12 cellular contexts compared by ENCODE assay signal in the genomic region with DNA sequence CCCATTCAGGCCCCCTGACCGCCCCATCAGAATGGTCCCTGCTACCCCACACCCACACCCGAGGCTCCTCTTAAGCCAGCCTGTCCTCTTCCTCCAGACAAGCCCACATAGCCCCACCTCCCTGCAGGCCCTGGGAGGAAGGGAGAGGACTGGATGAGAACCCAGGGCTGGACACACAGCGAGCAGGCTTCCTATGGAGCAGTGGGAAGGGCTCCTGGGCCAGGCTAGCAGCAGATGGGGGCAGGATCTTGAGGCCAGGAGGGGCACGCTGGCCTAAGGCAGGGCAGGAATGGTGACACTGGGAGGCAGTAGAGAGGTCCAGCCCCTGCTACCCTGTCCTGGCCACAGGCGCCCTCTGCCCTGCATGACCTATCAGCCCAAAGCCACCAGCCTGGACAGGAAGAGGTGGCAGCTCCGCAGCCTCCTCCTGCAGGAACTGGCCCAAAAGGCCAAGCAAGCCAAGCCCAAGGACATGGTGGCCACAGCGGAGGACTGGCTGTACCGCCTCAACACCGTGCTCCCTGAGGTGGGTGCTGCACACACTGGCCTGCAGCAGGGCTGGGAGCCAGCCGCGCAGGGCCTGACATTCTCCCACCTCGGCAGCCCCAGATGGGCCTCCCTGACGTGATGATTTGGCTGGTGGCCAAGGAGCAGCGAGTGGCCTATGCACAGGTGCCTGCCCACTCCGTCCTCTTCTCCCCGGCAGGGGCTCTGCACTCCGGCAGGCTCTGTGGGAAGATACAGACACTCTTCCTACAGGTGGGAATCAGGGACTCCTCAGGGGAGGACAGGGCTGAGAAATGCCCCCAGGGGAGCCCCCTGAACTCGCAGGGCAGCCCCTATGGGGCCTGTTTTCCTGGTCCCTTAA. TPM values are rescaled to one million over a fixed set of nuclear protein-coding genes. Genes with fewer than 3 reads are reported as not detected.
DNase-seq lines count a peak whose midpoint lies in the region; ATAC-seq, FAIRE-seq and TF ChIP-seq lines count a peak whose summit lies in the region.
"Had no signal": no experiment of that assay in that cellular context is flagged by ENCODE, and none has a peak within 500 bp of the region (broad histone marks: within the 10 kb centered on the region; RNA-seq: fewer than 3 reads in every experiment).

No MANE protein-coding gene starts in this region.

- no peaks in the 10 kb centered on the region for H3K9me2 ChIP-seq in GM23338 (ENCODE audit: insufficient read depth)

- intact Hi-C loops in endothelial cell of umbilical vein (cut with micrococcal nuclease), result no loop called here
- intact Hi-C loops in A673 (cut with micrococcal nuclease; ENCODE audit: unreplicated experiment), result no loop called here

- H3K9ac ChIP-seq in endothelial cell of umbilical vein (replicated peaks; ENCODE audit: extremely low read depth, insufficient read depth, low read length) (no peak overlapping the region), neuronal stem cell (ENCODE audit: low read depth, low read length, poor library complexity) (no peak overlapping the region)

- no peaks in the 10 kb centered on the region for H3K27me3 ChIP-seq in GM23338 (ENCODE audit: insufficient read depth)
- H3K27me3 ChIP-seq in endothelial cell of umbilical vein (ENCODE audit: control insufficient read depth in 2 of 2, insufficient read depth in 2 of 2, low read length in 2 of 2), result peaks cover 0 to 4% of the 10 kb centered on the region in 2 experiments
- no peaks in the 10 kb centered on the region for H3K27me3 ChIP-seq in neuronal stem cell (ENCODE audit: control insufficient read depth in 3 of 3, insufficient read depth in 3 of 3, low read depth in 1 of 3, low read length in 3 of 3)
- H3K27me3 ChIP-seq in A673 (replicated peaks; ENCODE audit: insufficient read depth, low read depth, low read length, poor library complexity), result no peaks in the 10 kb centered on the region

- no peaks in the 10 kb centered on the region for H3K9me3 Mint-ChIP-seq in GM23338
- H3K9me3 Mint-ChIP-seq: activated naive CD4-positive, alpha-beta T cell treated with anti-CD3 and anti-CD28 coated beads, Interleukin-2, amount 50 U/mL, for 24 hours had no signal

- H3F3A ChIP-seq in GM23338 (replicated peaks; ENCODE audit: low read depth), result no peaks in the 10 kb centered on the region

- H2BK5ac ChIP-seq in neuronal stem cell (ENCODE audit: low read length), result no peak overlapping the region

- H3K79me2 ChIP-seq in GM23338 (replicated peaks; ENCODE audit: insufficient read depth), result no peaks in the 10 kb centered on the region
- H3K79me2 ChIP-seq in endothelial cell of umbilical vein (ENCODE audit: control insufficient read depth, insufficient read depth, low read length), result no peaks in the 10 kb centered on the region

- H3K4ac ChIP-seq in neuronal stem cell (ENCODE audit: low read length), result no peak overlapping the region

- no peaks in the 10 kb centered on the region for H3K9me1 ChIP-seq in endothelial cell of umbilical vein (replicated peaks; ENCODE audit: control insufficient read depth, extremely low read depth, insufficient read depth, low read length)

- no peak for FAIRE-seq in endothelial cell of umbilical vein (lab: Jason Lieb, UNC)

- ATAC-seq in GM23338, result peak; percentile 76
- ATAC-seq in GM18867 (IDR thresholded peaks at IDR 0.05; ENCODE audit: unreplicated experiment), result no peak

- dilution Hi-C loops in endothelial cell of umbilical vein (cut with MboI; ENCODE audit: extremely low pct_ligation_motif_present, low sequenced_read_pairs), result no loop called here

- H4K20me1 ChIP-seq in GM23338 (replicated peaks; ENCODE audit: insufficient read depth), result no peaks in the 10 kb centered on the region
- H4K20me1 ChIP-seq in endothelial cell of umbilical vein (replicated peaks; ENCODE audit: control insufficient read depth, extremely low read depth, insufficient read depth, low read length), result no peaks in the 10 kb centered on the region

- H3K9me3 ChIP-seq in endothelial cell of umbilical vein (replicated peaks; ENCODE audit: control insufficient read depth, insufficient read depth, low read length), result no peaks in the 10 kb centered on the region
- no peaks in the 10 kb centered on the region for H3K9me3 ChIP-seq in neuronal stem cell (replicated peaks in 1 of 2; ENCODE audit: control insufficient read depth in 2 of 2, insufficient read depth in 1 of 2, low read depth in 1 of 2, low read length in 2 of 2)
- H3K9me3 ChIP-seq in A673 (ENCODE audit: low read depth, low read length, poor library complexity, severe bottlenecking), result no peaks in the 10 kb centered on the region
- H3K9me3 ChIP-seq: stomach had no signal

- DNase-seq in GM23338 (ENCODE audit: low spot score) (peak; percentile 60), NCI-H345 (lab: John Stamatoyannopoulos, UW) (peak; percentile 86), endothelial cell of umbilical vein (ENCODE audit: low read depth, low spot score) (peak; percentile 29), neuronal stem cell (ENCODE audit: low spot score) (no peak), globus pallidus (ENCODE audit: low spot score) (no peak), A673 (ENCODE audit: low spot score) (no peak)
- no peak for DNase-seq in stimulated activated CD4-positive, alpha-beta T cell treated with anti-CD3 and anti-CD28 coated beads, Interleukin-2, amount 100 ng/mL, for 48 hours
- DNase-seq: mesenchymal stem cell, OCI-M1, stomach had no signal

- no peak overlapping the region for H3K4me3 Mint-ChIP-seq in GM23338
- H3K4me3 Mint-ChIP-seq: activated naive CD4-positive, alpha-beta T cell treated with anti-CD3 and anti-CD28 coated beads, Interleukin-2, amount 50 U/mL, for 24 hours had no signal

- peaks cover 5% of the 10 kb centered on the region; the same call in 1 of the 3 replicates for H3K4me1 Mint-ChIP-seq in GM23338
- H3K4me1 Mint-ChIP-seq: activated naive CD4-positive, alpha-beta T cell treated with anti-CD3 and anti-CD28 coated beads, Interleukin-2, amount 50 U/mL, for 24 hours had no signal

- CTCF ChIA-PET in endothelial cell of umbilical vein (lab: Charles Lee) (no interaction called here), A673 (lab: Charles Lee) (no interaction called here)

- no peak overlapping the region for H3K27ac Mint-ChIP-seq in GM23338
- H3K27ac Mint-ChIP-seq: activated naive CD4-positive, alpha-beta T cell treated with anti-CD3 and anti-CD28 coated beads, Interleukin-2, amount 50 U/mL, for 24 hours had no signal

- no peak overlapping the region for H3K4me2 ChIP-seq in GM23338
- H3K4me2 ChIP-seq in endothelial cell of umbilical vein (ENCODE audit: insufficient read depth, low read length), result no peak overlapping the region
- H3K4me2 ChIP-seq in neuronal stem cell (ENCODE audit: insufficient read depth, low read length, poor library complexity, severe bottlenecking), result no peak overlapping the region

- no peak overlapping the region for H2BK12ac ChIP-seq in neuronal stem cell (ENCODE audit: low read length)

- H2AFZ ChIP-seq in GM23338 (no peak overlapping the region; the same call in 1 of the 2 replicates), endothelial cell of umbilical vein (ENCODE audit: low read depth, low read length) (no peak overlapping the region), neuronal stem cell (ENCODE audit: low read length) (peak overlapping the region; percentile 68)

- H2BK15ac ChIP-seq in neuronal stem cell (ENCODE audit: low read length), result no peak overlapping the region

- no peaks in the 10 kb centered on the region for H3K36me3 Mint-ChIP-seq in GM23338 (ENCODE audit: low read depth)
- H3K36me3 Mint-ChIP-seq: activated naive CD4-positive, alpha-beta T cell treated with anti-CD3 and anti-CD28 coated beads, Interleukin-2, amount 50 U/mL, for 24 hours had no signal

- H3K27me3 Mint-ChIP-seq in GM23338 (ENCODE audit: insufficient read depth, low read depth, poor library complexity), result peaks cover 6% of the 10 kb centered on the region

- no peak for TF ChIP-seq POLR2A in endothelial cell of umbilical vein (IDR thresholded peaks at IDR 0.05; ENCODE audit: low read depth, low read length)

- H2AK5ac ChIP-seq in neuronal stem cell (ENCODE audit: low read depth, low read length), result peak overlapping the region; percentile 58

- no peak overlapping the region for H2BK120ac ChIP-seq in neuronal stem cell (ENCODE audit: low read depth, low read length)

- peak overlapping the region; percentile 97 for H4K8ac ChIP-seq in neuronal stem cell (ENCODE audit: low read depth, low read length)

- peak overlapping the region; percentile 9 for H3K23ac ChIP-seq in neuronal stem cell (ENCODE audit: low read depth, low read length, poor library complexity)

- H3K18ac ChIP-seq in neuronal stem cell (ENCODE audit: low read length), result peak overlapping the region; percentile 88

- H3K27ac ChIP-seq in GM23338 (ENCODE audit: low read depth) (no peak overlapping the region), endothelial cell of umbilical vein (ENCODE audit: insufficient read depth, low read depth, low read length) (no peak overlapping the region), neuronal stem cell (replicated peaks; ENCODE audit: low read length) (no peak overlapping the region), A673 (ENCODE audit: low read depth, low read length, poor library complexity, severe bottlenecking) (no peak overlapping the region)
- H3K27ac ChIP-seq: stomach had no signal

- TF ChIP-seq CTCF in GM23338 (conservative IDR thresholded peaks at IDR 0.05; ENCODE audit: low read depth in 2 of 2), result peak; percentile 19 to 57; a peak in 3 of 4 replicates
- TF ChIP-seq CTCF in endothelial cell of umbilical vein (IDR thresholded peaks at IDR 0.05; ENCODE audit: extremely low read depth in 1 of 2, insufficient read depth in 1 of 2, low read depth in 1 of 2, low read length in 2 of 2), result no peak
- TF ChIP-seq CTCF in A673 (conservative IDR thresholded peaks at IDR 0.05; ENCODE audit: low read depth, low read length), result no peak

- WGBS in neuronal stem cell (ENCODE audit: extremely low coverage in 2 of 2, insufficient read length in 2 of 2, insufficient replicate concordance in 1 of 2), 2 donors, result no CpG with 5 or more reads among the region's 18 CpGs

- H3K79me1 ChIP-seq in neuronal stem cell (ENCODE audit: low read depth, low read length), result no peaks in the 10 kb centered on the region

- H4K91ac ChIP-seq in neuronal stem cell (ENCODE audit: low read depth, low read length, poor library complexity), result no peak overlapping the region

- POLR2A ChIA-PET in endothelial cell of umbilical vein (lab: Charles Lee), result no interaction called here
- POLR2A ChIA-PET in A673 (lab: Charles Lee; ENCODE audit: low non-redundant PET), result no interaction called here

- BruUV-seq in endothelial cell of umbilical vein (replicated peaks; lab: Mats Ljungman, UMichigan) (no TSS peak), A673 (replicated peaks; lab: Mats Ljungman, UMichigan) (no TSS peak)

- H3K36me3 ChIP-seq in GM23338 (ENCODE audit: insufficient read depth), result no peaks in the 10 kb centered on the region
- H3K36me3 ChIP-seq in endothelial cell of umbilical vein (ENCODE audit: control insufficient read depth in 2 of 2, extremely low read depth in 1 of 2, insufficient read depth in 2 of 2, low read length in 2 of 2), result no peaks in the 10 kb centered on the region
- no peaks in the 10 kb centered on the region for H3K36me3 ChIP-seq in neuronal stem cell (replicated peaks in 1 of 2; ENCODE audit: control insufficient read depth in 2 of 2, insufficient read depth in 2 of 2, low read length in 2 of 2)
- H3K36me3 ChIP-seq in A673 (ENCODE audit: insufficient read depth, low read length, poor library complexity, severe bottlenecking), result no peaks in the 10 kb centered on the region
- H3K36me3 ChIP-seq: stomach had no signal

- peak overlapping the region; percentile 67 for H3K14ac ChIP-seq in neuronal stem cell (ENCODE audit: low read length)

- H3K4me3 ChIP-seq in GM23338 (no peak overlapping the region), endothelial cell of umbilical vein (replicated peaks in 1 of 3; ENCODE audit: insufficient read depth in 1 of 3, low read depth in 1 of 3, low read length in 3 of 3) (no peak overlapping the region), neuronal stem cell (ENCODE audit: low read length in 2 of 2) (no peak overlapping the region), A673 (ENCODE audit: low read depth, low read length, poor library complexity, severe bottlenecking) (no peak overlapping the region)
- H3K4me3 ChIP-seq: stomach had no signal

- H3K4me1 ChIP-seq in GM23338 (ENCODE audit: insufficient read depth), result no peaks in the 10 kb centered on the region
- H3K4me1 ChIP-seq in endothelial cell of umbilical vein (ENCODE audit: control insufficient read depth, extremely low read depth, insufficient read depth, low read length), result no peaks in the 10 kb centered on the region
- peaks cover 2 to 12% of the 10 kb centered on the region in 2 donors for H3K4me1 ChIP-seq in neuronal stem cell (ENCODE audit: control insufficient read depth in 2 of 2, insufficient read depth in 1 of 2, low read depth in 1 of 2, low read length in 2 of 2)
- no peaks in the 10 kb centered on the region for H3K4me1 ChIP-seq in A673 (ENCODE audit: insufficient read depth, low read length, poor library complexity, severe bottlenecking)

RNA-seq across cellular contexts. Expression of a gene that starts 43.3 kb away (rescaled TPM):
- total RNA-seq in GM23338 (2014; rRNA removed; shearing (Covaris generic)), result 0.27 and 0.76 TPM in 2 replicates
- polyA plus RNA-seq in GM23338 (2016; fragmentation: Nextera tagmentation; extraction: Ambion mirVana) (0.07 and 0.18 TPM in 2 replicates), endothelial cell of umbilical vein (not detected in 2 replicates)
- total RNA-seq in endothelial cell of umbilical vein (not detected in 2 replicates), A673 (2021) (1.2 TPM in 2 replicates)
- polyA plus RNA-seq in endothelial cell of umbilical vein (2011; cell fraction: cytosol; rRNA removed), result not detected in 2 replicates
- 0.03 TPM in 1 of 2 replicates, not detected in the other for polyA plus RNA-seq in endothelial cell of umbilical vein (2011; cell fraction: nucleus; rRNA removed)
- polyA plus RNA-seq in endothelial cell of umbilical vein (2012), result not detected in 2 replicates
- polyA minus RNA-seq in endothelial cell of umbilical vein, result not detected in 2 replicates
- polyA minus RNA-seq in endothelial cell of umbilical vein (2011; cell fraction: cytosol; rRNA and poly(A)+ RNA removed), result not detected
- not detected in 2 replicates for polyA minus RNA-seq in endothelial cell of umbilical vein (2011; cell fraction: nucleus; rRNA and poly(A)+ RNA removed)
- 0.47 TPM for polyA plus RNA-seq in neuronal stem cell (2013, experiment 1 of 2)
- polyA plus RNA-seq in neuronal stem cell (2013, experiment 2 of 2), result 0.47 TPM

RNA-seq across cellular contexts. Expression of a gene that starts 47.7 kb away (rescaled TPM):
- 27.2 and 31.4 TPM in 2 replicates for total RNA-seq in GM23338 (2014; rRNA removed; shearing (Covaris generic))
- polyA plus RNA-seq in GM23338 (2016; fragmentation: Nextera tagmentation; extraction: Ambion mirVana) (7.2 and 8.9 TPM in 2 replicates), endothelial cell of umbilical vein (27.5 and 27.7 TPM in 2 replicates)
- total RNA-seq in endothelial cell of umbilical vein (36.9 and 37.4 TPM in 2 replicates), A673 (2021) (71.8 and 77.9 TPM in 2 replicates)
- 15.5 and 16.3 TPM in 2 replicates for polyA plus RNA-seq in endothelial cell of umbilical vein (2011; cell fraction: cytosol; rRNA removed)
- polyA plus RNA-seq in endothelial cell of umbilical vein (2011; cell fraction: nucleus; rRNA removed), result 63.9 and 82.7 TPM in 2 replicates
- polyA plus RNA-seq in endothelial cell of umbilical vein (2012), result 20.2 and 31.1 TPM in 2 replicates
- 95.1 and 96.4 TPM in 2 replicates for polyA minus RNA-seq in endothelial cell of umbilical vein
- 13.8 TPM for polyA minus RNA-seq in endothelial cell of umbilical vein (2011; cell fraction: cytosol; rRNA and poly(A)+ RNA removed)
- polyA minus RNA-seq in endothelial cell of umbilical vein (2011; cell fraction: nucleus; rRNA and poly(A)+ RNA removed), result 47.1 and 67.5 TPM in 2 replicates
- 23.8 TPM for polyA plus RNA-seq in neuronal stem cell (2013, experiment 1 of 2)
- 23.9 TPM for polyA plus RNA-seq in neuronal stem cell (2013, experiment 2 of 2)

RNA-seq across cellular contexts. Expression of a gene that starts 54.0 kb away (rescaled TPM):
- total RNA-seq in GM23338 (2014; rRNA removed; shearing (Covaris generic)), result 15.8 and 16.7 TPM in 2 replicates
- polyA plus RNA-seq in GM23338 (2016; fragmentation: Nextera tagmentation; extraction: Ambion mirVana) (10.5 and 11.8 TPM in 2 replicates), endothelial cell of umbilical vein (20.5 and 21.2 TPM in 2 replicates)
- total RNA-seq in endothelial cell of umbilical vein (15.4 and 18.2 TPM in 2 replicates), A673 (2021) (23.1 and 24.0 TPM in 2 replicates)
- 21.9 and 22.6 TPM in 2 replicates for polyA plus RNA-seq in endothelial cell of umbilical vein (2011; cell fraction: cytosol; rRNA removed)
- polyA plus RNA-seq in endothelial cell of umbilical vein (2011; cell fraction: nucleus; rRNA removed), result 18.7 and 21.2 TPM in 2 replicates
- polyA plus RNA-seq in endothelial cell of umbilical vein (2012), result 17.8 and 21.8 TPM in 2 replicates
- 25.5 and 27.1 TPM in 2 replicates for polyA minus RNA-seq in endothelial cell of umbilical vein
- 8.6 TPM for polyA minus RNA-seq in endothelial cell of umbilical vein (2011; cell fraction: cytosol; rRNA and poly(A)+ RNA removed)
- polyA minus RNA-seq in endothelial cell of umbilical vein (2011; cell fraction: nucleus; rRNA and poly(A)+ RNA removed), result 7.9 and 9.8 TPM in 2 replicates
- polyA plus RNA-seq in neuronal stem cell (2013, experiment 1 of 2), result 17.6 TPM
- polyA plus RNA-seq in neuronal stem cell (2013, experiment 2 of 2), result 18.5 TPM

Comparison
In these comparisons a context has a peak if more than half of its experiments do, and no peak if none do; other contexts are left out.
1. DNase-seq: peak in GM23338 (single experiment), NCI-H345 (single experiment) and endothelial cell of umbilical vein (single experiment); none in neuronal stem cell (single experiment), globus pallidus (single experiment), stimulated activated CD4-positive, alpha-beta T cell treated with anti-CD3 and anti-CD28 coated beads, Interleukin-2, amount 100 ng/mL, for 48 hours (0 of 2) and A673 (single experiment).
2. CTCF ChIP-seq: peak in GM23338 (2 of 2); none in endothelial cell of umbilical vein (0 of 2) and A673 (single experiment).